In genomic region chr1:48555271-48555670, GRCh38 we compare ENCODE assay signal across 27 cellular contexts.
"Had no signal": no experiment of that assay in that cellular context is flagged by ENCODE, and none has a peak within 500 bp of the region (broad histone marks: within the 10 kb centered on the region; RNA-seq: fewer than 3 reads in every experiment).

No MANE protein-coding gene starts in this region.

- H3K4me1 Mint-ChIP-seq: activated T-helper 17 cell treated with anti-CD3 and anti-CD28 coated beads, Interleukin-2, amount 50 U/mL, for 72 hours; WTC11 had no signal

- H3K4me3 Mint-ChIP-seq: activated CD8-positive, alpha-beta T cell treated with anti-CD3 and anti-CD28 coated beads for 36 hours; activated naive CD8-positive, alpha-beta T cell; activated T-cell treated with anti-CD3 and anti-CD28 coated beads, Interleukin-2, amount 50 U/mL, for 4 hours; activated T-helper 17 cell treated with anti-CD3 and anti-CD28 coated beads, Interleukin-2, amount 50 U/mL, for 72 hours; effector memory CD8-positive, alpha-beta T cell; WTC11 had no signal

- H3K9me3 Mint-ChIP-seq: activated CD8-positive, alpha-beta T cell treated with anti-CD3 and anti-CD28 coated beads for 36 hours; activated T-cell treated with anti-CD3 and anti-CD28 coated beads, Interleukin-2, amount 50 U/mL, for 4 hours; activated T-helper 17 cell treated with anti-CD3 and anti-CD28 coated beads, Interleukin-2, amount 50 U/mL, for 72 hours; effector memory CD8-positive, alpha-beta T cell; WTC11 had no signal

- H3K27ac Mint-ChIP-seq: activated CD8-positive, alpha-beta T cell treated with anti-CD3 and anti-CD28 coated beads for 36 hours; activated naive CD8-positive, alpha-beta T cell; activated T-helper 17 cell treated with anti-CD3 and anti-CD28 coated beads, Interleukin-2, amount 50 U/mL, for 72 hours; effector memory CD8-positive, alpha-beta T cell; WTC11 had no signal

- H3K27me3 ChIP-seq: brain microvascular endothelial cell, gastroesophageal sphincter had no signal

- H3K9me3 ChIP-seq: gastroesophageal sphincter had no signal

- H3K36me3 Mint-ChIP-seq: activated naive CD8-positive, alpha-beta T cell; WTC11 had no signal

- H3K27ac ChIP-seq: brain microvascular endothelial cell, gastroesophageal sphincter, VCaP had no signal

- H3K27me3 Mint-ChIP-seq: activated T-helper 17 cell treated with anti-CD3 and anti-CD28 coated beads, Interleukin-2, amount 50 U/mL, for 72 hours had no signal

- DNase-seq: activated CD4-positive, alpha-beta T cell treated with anti-CD3 and anti-CD28 coated beads for 1 hour; activated CD4-positive, alpha-beta T cell treated with anti-CD3 and anti-CD28 coated beads for 4 hours; activated CD4-positive, alpha-beta T cell treated with anti-CD3 and anti-CD28 coated beads, Interleukin-2, amount 50 U/mL, for 1 hour; activated CD4-positive, alpha-beta T cell treated with anti-CD3 and anti-CD28 coated beads, Interleukin-2, amount 50 U/mL, for 48 hours; activated CD8-positive, alpha-beta memory T cell treated with anti-CD3 and anti-CD28 coated beads for 24 hours; activated CD8-positive, alpha-beta T cell treated with anti-CD3 and anti-CD28 coated beads for 36 hours; activated effector memory CD4-positive, alpha-beta T cell treated with Interleukin-2 at 50 U/mL for 16 hours; activated gamma-delta T cell treated with Interleukin-2 at 50 U/mL for 16 hours; activated naive CD4-positive, alpha-beta T cell treated with anti-CD3 and anti-CD28 coated beads, Interleukin-2, amount 50 U/mL, for 16 hours; activated naive CD4-positive, alpha-beta T cell treated with Interleukin-2 at 50 U/mL for 16 hours; activated T-cell treated with anti-CD3 and anti-CD28 coated beads, Interleukin-2, amount 50 U/mL, for 4 hours; amniotic stem cell; anterior cingulate cortex; brain microvascular endothelial cell; caudate nucleus; cortex of kidney; dermis blood vessel endothelial cell; effector CD4-positive, alpha-beta T cell; effector memory CD8-positive, alpha-beta T cell; foreskin fibroblast; T-helper 2 cell had no signal

- ATAC-seq: activated CD8-positive, alpha-beta T cell treated with anti-CD3 and anti-CD28 coated beads for 36 hours; activated T-cell treated with anti-CD3 and anti-CD28 coated beads, Interleukin-2, amount 50 U/mL, for 4 hours; activated T-helper 17 cell treated with anti-CD3 and anti-CD28 coated beads, Interleukin-2, amount 50 U/mL, for 72 hours; effector memory CD8-positive, alpha-beta T cell; esophagus mucosa; gastroesophageal sphincter; WTC11 had no signal

- H3K36me3 ChIP-seq: brain microvascular endothelial cell, gastroesophageal sphincter had no signal

- H3K4me3 ChIP-seq: gastroesophageal sphincter had no signal
